In genomic region chr19:30174791-30175190, GRCh38 we compare ENCODE assay signal across 22 cellular contexts.
"Had no signal": no experiment of that assay in that cellular context is flagged by ENCODE, and none has a peak within 500 bp of the region (broad histone marks: within the 10 kb centered on the region; RNA-seq: fewer than 3 reads in every experiment).

No MANE protein-coding gene starts in this region.

- DNase-seq: activated B cell treated with CpG ODN at 0.5 μM for 24 hours; activated CD4-positive, alpha-beta memory T cell treated with anti-CD3 and anti-CD28 coated beads for 36 hours; activated CD4-positive, alpha-beta T cell treated with anti-CD3 and anti-CD28 coated beads for 36 hours; activated CD4-positive, alpha-beta T cell treated with anti-CD3 and anti-CD28 coated beads, Interleukin-2, amount 10 ng/mL, durations not matched to agents 24 days and 14 days; activated CD8-positive, alpha-beta memory T cell treated with anti-CD3 and anti-CD28 coated beads, Interleukin-2, amount 10 ng/mL, durations not matched to agents 7 days and 5 days; activated CD8-positive, alpha-beta memory T cell treated with anti-CD3 and anti-CD28 coated beads, Interleukin-2, amount 50 U/mL, for 4 hours; activated CD8-positive, alpha-beta T cell treated with anti-CD3 and anti-CD28 coated beads, Interleukin-2, amount 10 ng/mL, durations not matched to agents 7 days and 5 days; activated gamma-delta T cell; activated naive CD4-positive, alpha-beta T cell; activated naive CD4-positive, alpha-beta T cell treated with anti-CD3 and anti-CD28 coated beads, Interleukin-2, amount 10 ng/mL, durations not matched to agents 7 days and 5 days; activated naive CD8-positive, alpha-beta T cell treated with anti-CD3 and anti-CD28 coated beads, Interleukin-2, amount 10 ng/mL, durations not matched to agents 7 days and 5 days; activated T-cell treated with anti-CD3 and anti-CD28 coated beads, Interleukin-2, amount 50 U/mL, for 1 hour; activated T-cell treated with anti-CD3 and anti-CD28 coated beads, Interleukin-2, amount 50 U/mL, for 48 hours; central memory CD4-positive, alpha-beta T cell; cerebellar nuclear complex; colonic mucosa; effector CD8-positive, alpha-beta T cell; foreskin fibroblast; head of caudate nucleus; hippocampal formation; T-helper 2 cell; WERI-Rb-1 had no signal
